ENCODE assay signal across 9 cellular contexts in genomic region chr22:31488346-31488883, GRCh38. TPM values are rescaled to one million over a fixed set of nuclear protein-coding genes. Genes with fewer than 3 reads are reported as not detected.
A peak's percentile ranks its signal among the peaks of the same experiment; 100 is the strongest.
DNase-seq lines count a peak whose midpoint lies in the region; ATAC-seq, FAIRE-seq and TF ChIP-seq lines count a peak whose summit lies in the region.
"Had no signal": no experiment of that assay in that cellular context is flagged by ENCODE, and none has a peak within 500 bp of the region (broad histone marks: within the 10 kb centered on the region; RNA-seq: fewer than 3 reads in every experiment).

No MANE protein-coding gene starts in this region.

- no peak for TF ChIP-seq RAD21 in HepG2 (CRISPR knock-in tag; IDR thresholded peaks at IDR 0.05)

- no peaks in the 10 kb centered on the region for H4K20me1 ChIP-seq in HepG2 (ENCODE audit: insufficient read depth, low read length)

- DNase-seq in activated naive CD4-positive, alpha-beta T cell treated with anti-CD3 and anti-CD28 coated beads, Interleukin-2, amount 10 ng/mL, durations not matched to agents 7 days and 5 days, result no peak
- DNase-seq in activated naive CD4-positive, alpha-beta T cell treated with anti-CD3 and anti-CD28 coated beads, Interleukin-2, amount 50 U/mL, for 16 hours, result no peak
- DNase-seq in HepG2 (ENCODE audit: low spot score), result no peak
- no peak for DNase-seq in transverse colon
- no peak for DNase-seq in occipital lobe (lab: John Stamatoyannopoulos, UW)
- DNase-seq in stimulated activated CD4-positive, alpha-beta T cell treated with anti-CD3 and anti-CD28 coated beads, Interleukin-2, amount 100 ng/mL, for 48 hours, result no peak
- DNase-seq in NCI-H1436 (lab: John Stamatoyannopoulos, UW), result no peak
- DNase-seq: NCI-H2029 treated with DMSO at 0.1 percent for 48 hours had no signal

- BruUV-seq in HepG2 (replicated peaks; lab: Mats Ljungman, UMichigan), result TSS peak; percentile 50

- H3K9me3 Mint-ChIP-seq in activated naive CD4-positive, alpha-beta T cell treated with anti-CD3 and anti-CD28 coated beads, Interleukin-2, amount 10 ng/mL, durations not matched to agents 7 days and 5 days, result no peaks in the 10 kb centered on the region
- H3K9me3 Mint-ChIP-seq in activated naive CD8-positive, alpha-beta T cell (ENCODE audit: low read depth), result no peaks in the 10 kb centered on the region

- no peak for TF ChIP-seq CTCF in HepG2 (CRISPR knock-in tag; IDR thresholded peaks at IDR 0.05)
- TF ChIP-seq CTCF in transverse colon (IDR thresholded peaks at IDR 0.05), result no peak

- H3K27ac Mint-ChIP-seq in activated naive CD4-positive, alpha-beta T cell treated with anti-CD3 and anti-CD28 coated beads, Interleukin-2, amount 10 ng/mL, durations not matched to agents 7 days and 5 days, result peak overlapping the region; percentile 89
- peak overlapping the region; percentile 92 for H3K27ac Mint-ChIP-seq in activated naive CD8-positive, alpha-beta T cell

- TF ChIP-seq POLR2A in HepG2 (IDR thresholded peaks at IDR 0.05; ENCODE audit: insufficient read depth in 1 of 2, low read depth in 2 of 2, low read length in 2 of 2) (no peak), transverse colon (IDR thresholded peaks at IDR 0.05) (no peak)

- H3K9ac ChIP-seq in HepG2 (ENCODE audit: insufficient read depth, low read depth, low read length), result peak overlapping the region; percentile 92

- peak overlapping the region; percentile 75 for H3K4me3 Mint-ChIP-seq in activated naive CD4-positive, alpha-beta T cell treated with anti-CD3 and anti-CD28 coated beads, Interleukin-2, amount 10 ng/mL, durations not matched to agents 7 days and 5 days
- H3K4me3 Mint-ChIP-seq in activated naive CD8-positive, alpha-beta T cell, result peak overlapping the region; percentile 91

- H3K27ac ChIP-seq in HepG2 (ENCODE audit: extremely low read length, insufficient read depth, low read length), result peak overlapping the region; percentile 89
- H3K27ac ChIP-seq in transverse colon, result peak overlapping the region; percentile 93 to 99 (median 96)

- no peaks in the 10 kb centered on the region for H3K27me3 Mint-ChIP-seq in activated naive CD4-positive, alpha-beta T cell treated with anti-CD3 and anti-CD28 coated beads, Interleukin-2, amount 10 ng/mL, durations not matched to agents 7 days and 5 days
- no peaks in the 10 kb centered on the region for H3K27me3 Mint-ChIP-seq in activated naive CD8-positive, alpha-beta T cell

- H3K79me2 ChIP-seq in HepG2 (ENCODE audit: insufficient read depth, low read length), result peaks cover 40% of the 10 kb centered on the region

- H3K4me2 ChIP-seq in HepG2 (ENCODE audit: low read depth, low read length), result peak overlapping the region; percentile 77

- peaks cover 46% of the 10 kb centered on the region for H3K4me1 ChIP-seq in HepG2 (ENCODE audit: insufficient read depth, low read length)
- peaks cover 16 to 30% (median 22%) of the 10 kb centered on the region in 4 donors for H3K4me1 ChIP-seq in transverse colon

- CTCF ChIA-PET in activated naive CD4-positive, alpha-beta T cell treated with anti-CD3 and anti-CD28 coated beads, Interleukin-2, amount 10 ng/mL, durations not matched to agents 7 days and 5 days (lab: Charles Lee), result interaction anchor here (1.1 to 1.3 kb wide), 2 partner anchors 37 to 198 kb away, joined by 4 read pairs; no protein-coding TSS in a partner anchor
- CTCF ChIA-PET in HepG2 (lab: Yijun Ruan, JAX; ENCODE audit: low intra/inter-chr PET ratio, low total read pairs), result no interaction called here

- TF ChIP-seq EP300 in HepG2 (IDR thresholded peaks at IDR 0.05; ENCODE audit: low read depth in 2 of 2, low read length in 2 of 2) (no peak), HepG2 (CRISPR knock-in tag; IDR thresholded peaks at IDR 0.05; ENCODE audit: borderline replicate concordance) (no peak), transverse colon (IDR thresholded peaks at IDR 0.05; ENCODE audit: low read depth) (no peak)

- no peak for ATAC-seq in HepG2

- H3K36me3 ChIP-seq in HepG2 (replicated peaks in 1 of 2; ENCODE audit: control insufficient read depth in 1 of 2, insufficient read depth in 2 of 2, low read length in 2 of 2) (peaks cover 1 to 21% of the 10 kb centered on the region in 2 experiments; a peak in 4 of 5 replicates), transverse colon (peaks cover 0 to 10% (median 0%) of the 10 kb centered on the region in 4 donors)

- H2AFZ ChIP-seq in HepG2 (ENCODE audit: low read length), result no peak overlapping the region

- peak overlapping the region; percentile 73 to 97 (median 79); a peak in 5 of 6 replicates for H3K4me3 ChIP-seq in HepG2 (replicated peaks in 1 of 3; ENCODE audit: insufficient read depth in 1 of 3, low read depth in 2 of 3, low read length in 3 of 3)
- H3K4me3 ChIP-seq in transverse colon, result peak overlapping the region in 3 of 4 donors; percentile 85 to 94 (median 94)

- intact Hi-C loops in HepG2 (cut with micrococcal nuclease; ENCODE audit: unreplicated experiment), result no loop called here
- intact Hi-C loops in transverse colon (cut with DNase I; ENCODE audit: low total_unique reads), result loop anchor here (5.0 kb wide), 1 partner anchor 139 kb away; no protein-coding TSS in a partner anchor

- H3K9me3 ChIP-seq in HepG2 (ENCODE audit: low read length) (no peaks in the 10 kb centered on the region), transverse colon (no peaks in the 10 kb centered on the region)

- FAIRE-seq in HepG2 (lab: Jason Lieb, UNC), result peak; percentile 12

- peaks cover 61% of the 10 kb centered on the region for H3K4me1 Mint-ChIP-seq in activated naive CD4-positive, alpha-beta T cell treated with anti-CD3 and anti-CD28 coated beads, Interleukin-2, amount 10 ng/mL, durations not matched to agents 7 days and 5 days
- peaks cover 54% of the 10 kb centered on the region for H3K4me1 Mint-ChIP-seq in activated naive CD8-positive, alpha-beta T cell (ENCODE audit: low read depth)

- 70% methylated on average over 6 of the region's 6 CpGs for WGBS in HepG2 (ENCODE audit: low lambda C conversion rate)
- WGBS in transverse colon (ENCODE audit: low coverage in 1 of 2), 2 donors, result 67 to 79% methylated on average over 4 to 6 of the region's 6 CpGs

- H3K27me3 ChIP-seq in HepG2 (ENCODE audit: control insufficient read depth in 1 of 2, insufficient read depth in 2 of 2, low read length in 2 of 2), result no peaks in the 10 kb centered on the region
- H3K27me3 ChIP-seq in transverse colon, result no peaks in the 10 kb centered on the region

- POLR2A ChIA-PET in HepG2 (lab: Yijun Ruan, JAX), result interaction anchor here (1.2 kb wide), 1 partner anchor 89 kb away, joined by 4 read pairs; the partner anchor contains the start of gene DRG1

- in situ Hi-C loops in HepG2 (cut with HindIII; ENCODE audit: extremely low pct_ligation_motif_present, low pct_unique_long_range_greater_than_20kb), result no loop called here
- in situ Hi-C loops in transverse colon (cut with MboI; ENCODE audit: low pct_ligation_motif_present in 1 of 4, low pct_unique_long_range_greater_than_20kb in 1 of 4, low sequenced_read_pairs in 3 of 4), result loop anchor here in 1 of 4 donors (25.0 kb wide), 1 partner anchor 149 kb away; no protein-coding TSS in a partner anchor

- H3K36me3 Mint-ChIP-seq in activated naive CD4-positive, alpha-beta T cell treated with anti-CD3 and anti-CD28 coated beads, Interleukin-2, amount 10 ng/mL, durations not matched to agents 7 days and 5 days, result peaks cover 30% of the 10 kb centered on the region
- H3K36me3 Mint-ChIP-seq in activated naive CD8-positive, alpha-beta T cell, result peaks cover 12% of the 10 kb centered on the region

RNA-seq across cellular contexts. Expression of gene EIF4ENIF1, which starts 1.2 kb away (rescaled TPM):
- total RNA-seq in HepG2 (2016; rRNA removed; fragmentation: Illumina TruSeq; extraction: Trizol), result 12.3 and 14.0 TPM in 2 replicates
- total RNA-seq in HepG2 (2016; cell fraction: cytosol; rRNA removed; fragmentation: Illumina TruSeq; extraction: Trizol; ENCODE audit: low read depth), result 7.3 TPM in 2 replicates
- total RNA-seq in HepG2 (2016; cell fraction: insoluble cytoplasmic fraction; rRNA removed; fragmentation: Illumina TruSeq; extraction: Trizol), result 9.2 and 11.4 TPM in 2 replicates
- 8.2 and 8.4 TPM in 2 replicates for total RNA-seq in HepG2 (2016; cell fraction: membrane; rRNA removed; fragmentation: Illumina TruSeq; extraction: Trizol)
- 14.1 and 16.0 TPM in 2 replicates for total RNA-seq in HepG2 (2016; cell fraction: nucleus; rRNA removed; fragmentation: Illumina TruSeq; extraction: Trizol)
- 11.9 and 15.1 TPM in 2 replicates for polyA plus RNA-seq in HepG2 (2011; rRNA removed)
- 9.5 and 9.7 TPM in 2 replicates for polyA plus RNA-seq in HepG2 (2011; cell fraction: cytosol; rRNA removed)
- 18.6 and 26.1 TPM in 2 replicates for polyA plus RNA-seq in HepG2 (2011; cell fraction: nucleus; rRNA removed)
- polyA plus RNA-seq in HepG2 (2012), result 13.8 and 16.8 TPM in 2 replicates
- 2.1 and 2.2 TPM in 2 replicates for polyA plus RNA-seq in HepG2 (2016; cell fraction: cytosol; fragmentation: Illumina TruSeq; extraction: Trizol; ENCODE audit: low read depth)
- polyA plus RNA-seq in HepG2 (2016; cell fraction: insoluble cytoplasmic fraction; fragmentation: Illumina TruSeq; extraction: Trizol; ENCODE audit: low read depth), result 14.9 and 16.1 TPM in 2 replicates
- 4.8 and 5.1 TPM in 2 replicates for polyA plus RNA-seq in HepG2 (2016; cell fraction: membrane; fragmentation: Illumina TruSeq; extraction: Trizol; ENCODE audit: low read depth)
- polyA plus RNA-seq in HepG2 (2016; cell fraction: nucleus; fragmentation: Illumina TruSeq; extraction: Trizol; ENCODE audit: insufficient read depth, low read depth), result 39.1 and 47.3 TPM in 2 replicates
- 22.1 and 23.5 TPM in 2 replicates for polyA minus RNA-seq in HepG2 (2011; rRNA and poly(A)+ RNA removed; ENCODE audit: low replicate concordance)
- 10.5 and 14.5 TPM in 2 replicates for polyA minus RNA-seq in HepG2 (2011; cell fraction: cytosol; rRNA and poly(A)+ RNA removed)
- 26.1 and 28.6 TPM in 2 replicates for polyA minus RNA-seq in HepG2 (2011; cell fraction: nucleus; rRNA and poly(A)+ RNA removed)
- 10 to 100 TPM; 14.4 to 66.1 (median 17.2) TPM for total RNA-seq in transverse colon
- total RNA-seq in occipital lobe, result 19.8 TPM

RNA-seq across cellular contexts. Expression of gene SFI1, which starts 7.9 kb away (rescaled TPM):
- total RNA-seq in HepG2 (2016; rRNA removed; fragmentation: Illumina TruSeq; extraction: Trizol) (6.2 and 20.5 TPM in 2 replicates), transverse colon (100 to 1,000 TPM in 2 of 4 donors, 10 to 100 TPM in 2; 55.3 to 157 (median 90.1) TPM), occipital lobe (15.1 TPM)
- 12.0 and 12.8 TPM in 2 replicates for total RNA-seq in HepG2 (2016; cell fraction: cytosol; rRNA removed; fragmentation: Illumina TruSeq; extraction: Trizol; ENCODE audit: low read depth)
- 5.1 and 23.0 TPM in 2 replicates for total RNA-seq in HepG2 (2016; cell fraction: insoluble cytoplasmic fraction; rRNA removed; fragmentation: Illumina TruSeq; extraction: Trizol)
- 9.4 and 10.5 TPM in 2 replicates for total RNA-seq in HepG2 (2016; cell fraction: membrane; rRNA removed; fragmentation: Illumina TruSeq; extraction: Trizol)
- 29.9 and 34.8 TPM in 2 replicates for total RNA-seq in HepG2 (2016; cell fraction: nucleus; rRNA removed; fragmentation: Illumina TruSeq; extraction: Trizol)
- 40.1 and 47.1 TPM in 2 replicates for polyA plus RNA-seq in HepG2 (2011; rRNA removed)
- polyA plus RNA-seq in HepG2 (2011; cell fraction: cytosol; rRNA removed), result 10.2 and 16.0 TPM in 2 replicates
- polyA plus RNA-seq in HepG2 (2011; cell fraction: nucleus; rRNA removed), result 348 and 418 TPM in 2 replicates
- polyA plus RNA-seq in HepG2 (2012), result 24.6 and 25.8 TPM in 2 replicates
- 1.7 and 2.7 TPM in 2 replicates for polyA plus RNA-seq in HepG2 (2016; cell fraction: cytosol; fragmentation: Illumina TruSeq; extraction: Trizol; ENCODE audit: low read depth)
- polyA plus RNA-seq in HepG2 (2016; cell fraction: insoluble cytoplasmic fraction; fragmentation: Illumina TruSeq; extraction: Trizol; ENCODE audit: low read depth), result 4.5 and 5.0 TPM in 2 replicates
- polyA plus RNA-seq in HepG2 (2016; cell fraction: membrane; fragmentation: Illumina TruSeq; extraction: Trizol; ENCODE audit: low read depth), result 3.1 and 3.2 TPM in 2 replicates
- polyA plus RNA-seq in HepG2 (2016; cell fraction: nucleus; fragmentation: Illumina TruSeq; extraction: Trizol; ENCODE audit: insufficient read depth, low read depth), result 84.2 and 91.0 TPM in 2 replicates
- 27.1 and 44.8 TPM in 2 replicates for polyA minus RNA-seq in HepG2 (2011; rRNA and poly(A)+ RNA removed; ENCODE audit: low replicate concordance)
- polyA minus RNA-seq in HepG2 (2011; cell fraction: cytosol; rRNA and poly(A)+ RNA removed), result 6.7 and 7.4 TPM in 2 replicates
- polyA minus RNA-seq in HepG2 (2011; cell fraction: nucleus; rRNA and poly(A)+ RNA removed), result 93.3 and 102 TPM in 2 replicates
